Comparison of ENCODE assay signal across 32 cellular contexts in the genomic region with DNA sequence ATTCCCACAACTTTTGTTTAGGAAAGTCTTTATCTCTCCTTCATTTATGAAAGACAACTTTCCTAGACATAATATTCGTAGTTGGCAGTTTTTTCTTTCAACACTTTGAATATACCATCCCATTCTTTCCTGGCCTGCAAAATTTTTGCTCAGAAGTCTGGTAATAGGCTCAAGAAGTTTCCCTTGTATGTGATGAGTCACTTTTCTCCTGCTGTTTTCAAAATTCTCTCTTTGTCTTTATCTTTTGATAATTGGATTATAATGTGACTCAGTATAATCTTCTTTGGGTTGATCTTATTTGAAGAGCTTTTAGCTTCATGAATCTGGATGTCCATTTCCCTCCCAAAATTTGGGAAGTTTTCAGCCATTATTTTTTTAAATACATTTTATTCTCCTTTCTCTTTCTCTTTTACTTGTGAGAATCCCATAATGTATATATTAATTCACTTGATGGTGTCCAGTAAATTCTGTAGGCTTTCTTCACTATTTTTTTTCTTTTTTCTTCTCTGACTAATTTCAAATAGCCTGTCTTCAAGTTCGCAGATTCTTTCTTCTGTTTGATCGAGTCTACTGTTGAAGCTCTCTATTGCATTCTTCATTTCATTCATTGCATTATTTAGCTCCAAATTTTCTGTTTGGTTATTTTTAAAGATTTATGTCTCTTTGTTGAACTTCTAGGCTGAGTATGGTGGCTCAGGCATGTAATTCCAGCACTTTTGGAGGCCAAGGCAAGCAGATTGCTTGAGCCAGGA.
"Had no signal": no experiment of that assay in that cellular context is flagged by ENCODE, and none has a peak within 500 bp of the region (broad histone marks: within the 10 kb centered on the region; RNA-seq: fewer than 3 reads in every experiment).

No MANE protein-coding gene starts in this region.

- DNase-seq: activated CD4-positive, alpha-beta T cell treated with anti-CD3 and anti-CD28 coated beads for 1 hour; activated CD4-positive, alpha-beta T cell treated with anti-CD3 and anti-CD28 coated beads for 48 hours; activated CD4-positive, alpha-beta T cell treated with anti-CD3 and anti-CD28 coated beads, Interleukin-2, amount 50 U/mL, for 48 hours; activated CD4-positive, CD25-positive, alpha-beta regulatory T cell; activated CD8-positive, alpha-beta T cell treated with anti-CD3 and anti-CD28 coated beads, Interleukin-2, amount 10 ng/mL, durations not matched to agents 7 days and 5 days; activated gamma-delta T cell; activated naive CD4-positive, alpha-beta T cell treated with Interleukin-2 at 50 U/mL for 16 hours; activated T-cell treated with anti-CD3 and anti-CD28 coated beads, Interleukin-2, amount 50 U/mL, for 24 hours; adrenal gland; central memory CD4-positive, alpha-beta T cell; NCI-H1048; NCI-H1105 treated with DMSO at 0.1 percent for 48 hours; NCI-H1436; NCI-H1694 treated with DMSO at 0.1 percent for 48 hours; NCI-H2029; NCI-H345; NCI-H524 treated with DMSO at 0.1 percent for 48 hours; NK-92 treated with Interleukin-12 subunit alpha and Interleukin-12 subunit beta, amount 100 ng/mL, for 24 hours; PC-3; Peyer's patch; RPMI8226; SHP77 treated with DMSO at 0.1 percent for 48 hours; SW 1271; T-helper 1 cell; T-helper 2 cell; T-helper 9 cell; WERI-Rb-1 had no signal

- H3K27ac Mint-ChIP-seq: activated CD8-positive, alpha-beta T cell treated with anti-CD3 and anti-CD28 coated beads, Interleukin-2, amount 10 ng/mL, durations not matched to agents 7 days and 5 days; activated naive CD4-positive, alpha-beta T cell treated with anti-CD3 and anti-CD28 coated beads, Interleukin-2, amount 50 U/mL, for 72 hours; activated T-cell treated with anti-CD3 and anti-CD28 coated beads, Interleukin-2, amount 50 U/mL, for 24 hours; activated T-helper 2 cell treated with anti-CD3 and anti-CD28 coated beads, Interferon-gamma antibody, Interleukin-2, Interleukin-4, amounts not matched to agents 10 μg/mL and 5 μg/mL and 100 μg/mL, durations not matched to agents 14 hours and 24 hours and 36 hours; brain had no signal

- H3K36me3 ChIP-seq: adrenal gland, Peyer's patch, SJSA1, WERI-Rb-1 had no signal

- H3K4me1 ChIP-seq: adrenal gland, Peyer's patch, SJSA1 had no signal

- H3K27ac ChIP-seq: adrenal gland, Peyer's patch, SJSA1, WERI-Rb-1 had no signal

- H3K9me3 ChIP-seq: SJSA1 had no signal

- H3K4me3 Mint-ChIP-seq: activated CD8-positive, alpha-beta T cell treated with anti-CD3 and anti-CD28 coated beads, Interleukin-2, amount 10 ng/mL, durations not matched to agents 7 days and 5 days; activated T-cell treated with anti-CD3 and anti-CD28 coated beads, Interleukin-2, amount 50 U/mL, for 24 hours; brain had no signal

- H3K4me1 Mint-ChIP-seq: brain had no signal

- H3K4me3 ChIP-seq: adrenal gland, Peyer's patch, SJSA1 had no signal

- H3K27me3 ChIP-seq: adrenal gland, Peyer's patch, SJSA1 had no signal

- ATAC-seq: activated CD8-positive, alpha-beta T cell treated with anti-CD3 and anti-CD28 coated beads, Interleukin-2, amount 10 ng/mL, durations not matched to agents 7 days and 5 days; activated naive CD4-positive, alpha-beta T cell treated with anti-CD3 and anti-CD28 coated beads, Interleukin-2, amount 50 U/mL, for 72 hours; PC-3 had no signal

- FAIRE-seq: colon had no signal
